In genomic region chrX:137342969-137343368, GRCh38 we compare ENCODE assay signal across 19 cellular contexts.
DNase-seq lines count a peak whose midpoint lies in the region; ATAC-seq, FAIRE-seq and TF ChIP-seq lines count a peak whose summit lies in the region.
"Had no signal": no experiment of that assay in that cellular context is flagged by ENCODE, and none has a peak within 500 bp of the region (broad histone marks: within the 10 kb centered on the region; RNA-seq: fewer than 3 reads in every experiment).

No MANE protein-coding gene starts in this region.

- no peak overlapping the region for H3K4me3 Mint-ChIP-seq in WTC11
- H3K4me3 Mint-ChIP-seq: B cell; CD14-positive monocyte; CD8-positive, alpha-beta T cell; GM23338 had no signal

- H3K36me3 ChIP-seq in Panc1 (ENCODE audit: control insufficient read depth, insufficient read depth, low read length) (no peaks in the 10 kb centered on the region), mesendoderm (ENCODE audit: control insufficient read depth, insufficient read depth, low read length) (no peaks in the 10 kb centered on the region), upper lobe of right lung (no peaks in the 10 kb centered on the region)

- H3K9ac ChIP-seq in mesendoderm (ENCODE audit: low read length), result no peak overlapping the region

- TF ChIP-seq RAD21 in A549 (conservative IDR thresholded peaks at IDR 0.05 in 1 of 2, IDR thresholded peaks at IDR 0.05 in 1 of 2), result no peak

- peak; percentile 49 for FAIRE-seq in A549 (lab: Jason Lieb, UNC)
- FAIRE-seq: D721Med had no signal

- peak overlapping the region; percentile 67 for H3K56ac ChIP-seq in mesendoderm (ENCODE audit: low read length)

- H2BK15ac ChIP-seq in mesendoderm (replicated peaks; ENCODE audit: low read depth), result no peak overlapping the region

- TF ChIP-seq CTCF in A549 (IDR thresholded peaks at IDR 0.05), result no peak
- TF ChIP-seq CTCF in Panc1 (IDR thresholded peaks at IDR 0.05), result peak; percentile 10; the same call in 1 of the 2 replicates
- TF ChIP-seq CTCF in upper lobe of right lung (IDR thresholded peaks at IDR 0.05), result no peak
- TF ChIP-seq CTCF in WTC11 (IDR thresholded peaks at IDR 0.05), result no peak

- H3K4ac ChIP-seq in mesendoderm (ENCODE audit: low read depth, low read length), result no peak overlapping the region

- no peak for ATAC-seq in A549
- no peak for ATAC-seq in Panc1
- ATAC-seq in upper lobe of right lung, result no peak
- no peak for ATAC-seq in GM21529 (IDR thresholded peaks at IDR 0.05; ENCODE audit: unreplicated experiment)
- no peak for ATAC-seq in WTC11
- ATAC-seq: CD8-positive, alpha-beta T cell; GM23338 had no signal

- H4K8ac ChIP-seq in mesendoderm (ENCODE audit: low read depth, low read length), result no peak overlapping the region

- no peak for TF ChIP-seq POLR2A in A549 (IDR thresholded peaks at IDR 0.05; ENCODE audit: low read length)

- TF ChIP-seq EP300 in A549 (IDR thresholded peaks at IDR 0.05), result no peak

- no peaks in the 10 kb centered on the region for H3K36me3 Mint-ChIP-seq in WTC11
- H3K36me3 Mint-ChIP-seq: CD14-positive monocyte; CD8-positive, alpha-beta T cell had no signal

- 0% methylated on average over 3 of the region's 3 CpGs for WGBS in A549 (ENCODE audit: missing lambda C conversion rate)
- WGBS in mesendoderm (ENCODE audit: extremely low coverage, insufficient coverage, low lambda C conversion rate), result no CpG with 5 or more reads among the region's 3 CpGs

- H2BK5ac ChIP-seq in mesendoderm (ENCODE audit: low read length), result peak overlapping the region; percentile 80

- BruUV-seq in Panc1 (replicated peaks; lab: Mats Ljungman, UMichigan), result no TSS peak

- peaks cover 5% of the 10 kb centered on the region for H3K27me3 Mint-ChIP-seq in WTC11 (ENCODE audit: low read depth)
- H3K27me3 Mint-ChIP-seq: B cell had no signal

- intact Hi-C loops in Panc1 (cut with micrococcal nuclease; ENCODE audit: unreplicated experiment) (no loop called here), upper lobe of right lung (cut with DNase I) (no loop called here)

- no peak overlapping the region for H2BK120ac ChIP-seq in mesendoderm (ENCODE audit: low read depth, low read length)

- no peak overlapping the region for H3K4me2 ChIP-seq in A549
- H3K4me2 ChIP-seq in mesendoderm (ENCODE audit: low read length), result no peak overlapping the region
- H3K4me2 ChIP-seq: GM23338 had no signal

- POLR2A ChIA-PET in A549 (lab: Yijun Ruan, JAX) (no interaction called here), Panc1 (lab: Charles Lee) (no interaction called here), WTC11 (lab: Charles Lee) (no interaction called here)

- no peak overlapping the region for H4K5ac ChIP-seq in mesendoderm (ENCODE audit: low read length)

- H3K27ac Mint-ChIP-seq in WTC11, result no peak overlapping the region
- H3K27ac Mint-ChIP-seq: B cell; CD14-positive monocyte; CD8-positive, alpha-beta T cell; GM23338 had no signal

- no peak overlapping the region for H2AK5ac ChIP-seq in mesendoderm (ENCODE audit: low read length)

- H3K27me3 ChIP-seq in Panc1 (ENCODE audit: control insufficient read depth, insufficient read depth, low read length) (no peaks in the 10 kb centered on the region), mesendoderm (ENCODE audit: insufficient read depth, low read length, poor library complexity) (no peaks in the 10 kb centered on the region), upper lobe of right lung (no peaks in the 10 kb centered on the region)

- H3K79me2 ChIP-seq in mesendoderm (ENCODE audit: control insufficient read depth, insufficient read depth, low read length), result no peaks in the 10 kb centered on the region

- no peak for DNase-seq in A549 (ENCODE audit: low read depth in 1 of 2, low spot score in 1 of 2)
- peak; percentile 51 for DNase-seq in G401 (ENCODE audit: low spot score)
- no peak for DNase-seq in Panc1 (ENCODE audit: low read depth, low spot score)
- no peak for DNase-seq in mesendoderm
- DNase-seq in upper lobe of right lung, result no peak
- DNase-seq in WTC11 (ENCODE audit: low spot score), result no peak
- DNase-seq: CD8-positive, alpha-beta T cell; COR-L47; DMS153; DMS79 treated with DMSO at 0.1 percent for 48 hours; GF-D8; H7; IMR-90; KBM-7 had no signal

- H3K18ac ChIP-seq in mesendoderm (ENCODE audit: low read length), result no peak overlapping the region

- H3K23ac ChIP-seq in mesendoderm (ENCODE audit: low read length), result no peak overlapping the region

- no peaks in the 10 kb centered on the region for H3K4me1 Mint-ChIP-seq in WTC11
- H3K4me1 Mint-ChIP-seq: B cell, CD14-positive monocyte, GM23338 had no signal

- no peaks in the 10 kb centered on the region for H3K9me3 Mint-ChIP-seq in WTC11
- H3K9me3 Mint-ChIP-seq: CD8-positive, alpha-beta T cell; GM23338 had no signal

- in situ Hi-C loops in G401 (cut with HindIII; ENCODE audit: low sequenced_read_pairs), result no loop called here
- in situ Hi-C loops in Panc1 (cut with HindIII; ENCODE audit: low pct_unique_long_range_greater_than_20kb, low sequenced_read_pairs), result no loop called here

- H3K9me3 ChIP-seq in A549 (no peaks in the 10 kb centered on the region), Panc1 (ENCODE audit: control insufficient read depth, insufficient read depth, low read depth, low read length) (no peaks in the 10 kb centered on the region), upper lobe of right lung (no peaks in the 10 kb centered on the region)

- H3K4me1 ChIP-seq in A549, result no peaks in the 10 kb centered on the region
- H3K4me1 ChIP-seq in Panc1 (ENCODE audit: control insufficient read depth, insufficient read depth, low read length), result no peaks in the 10 kb centered on the region
- peaks cover 2% of the 10 kb centered on the region for H3K4me1 ChIP-seq in mesendoderm (ENCODE audit: control insufficient read depth, low read depth, low read length)
- H3K4me1 ChIP-seq in upper lobe of right lung, result no peaks in the 10 kb centered on the region

- no peak overlapping the region for H3K27ac ChIP-seq in A549
- H3K27ac ChIP-seq in Panc1 (ENCODE audit: low read length), result no peak overlapping the region
- H3K27ac ChIP-seq in mesendoderm (ENCODE audit: low read depth, low read length), result no peak overlapping the region
- no peak overlapping the region for H3K27ac ChIP-seq in upper lobe of right lung

- CTCF ChIA-PET in A549 (lab: Yijun Ruan, JAX), result interaction anchor here (0.7 kb wide), 1 partner anchor 385 kb away, joined by 3 read pairs; no protein-coding TSS in a partner anchor
- CTCF ChIA-PET in Panc1 (lab: Charles Lee), result no interaction called here
- CTCF ChIA-PET in WTC11 (lab: Charles Lee), result no interaction called here

- no peaks in the 10 kb centered on the region for H3K79me1 ChIP-seq in mesendoderm (ENCODE audit: low read length)

- no peak overlapping the region for H3K4me3 ChIP-seq in A549
- no peak overlapping the region for H3K4me3 ChIP-seq in Panc1 (ENCODE audit: low read depth in 2 of 2, low read length in 2 of 2)
- H3K4me3 ChIP-seq in mesendoderm (ENCODE audit: low read length), result no peak overlapping the region
- no peak overlapping the region for H3K4me3 ChIP-seq in upper lobe of right lung
- H3K4me3 ChIP-seq: GM23338 had no signal

TF ChIP-seq in A549, 52 proteins besides CTCF, POLR2A, EP300 and RAD21 (continues in another document):
- TF ChIP-seq HOXB13 (CRISPR knock-in tag; IDR thresholded peaks at IDR 0.05; ENCODE audit: low read depth) (no peak), HMGXB4 (CRISPR knock-in tag; IDR thresholded peaks at IDR 0.05; ENCODE audit: borderline replicate concordance) (no peak), BHLHE40 (IDR thresholded peaks at IDR 0.05; ENCODE audit: low read depth, low read length) (no peak), USF2 (IDR thresholded peaks at IDR 0.05) (no peak)

TF ChIP-seq in WTC11, 78 proteins besides CTCF, POLR2A, EP300 and RAD21:
- no peak for TF ChIP-seq AR (CRISPR knock-in tag; IDR thresholded peaks at IDR 0.05)
